17 cellular contexts compared by ENCODE assay signal in the genomic region with DNA sequence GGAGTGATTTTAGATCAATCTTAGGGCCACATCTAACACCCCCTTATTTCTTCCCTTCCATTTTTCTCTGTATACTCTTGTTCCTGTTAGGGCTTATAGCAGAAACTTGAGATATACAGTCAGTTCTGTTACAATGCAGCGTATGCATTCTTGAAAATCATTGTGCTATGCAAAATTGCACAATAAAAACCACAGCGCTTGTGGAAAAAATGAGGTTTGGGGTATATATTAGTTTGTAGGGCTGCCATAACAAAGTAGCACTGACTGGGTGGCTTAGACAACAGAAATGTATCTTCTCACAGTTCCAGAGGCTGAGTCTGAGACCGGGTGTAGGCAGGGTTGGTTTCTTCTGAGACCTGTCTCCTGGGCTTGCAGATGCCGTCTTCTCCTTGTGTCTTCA. TPM values are rescaled to one million over a fixed set of nuclear protein-coding genes. Genes with fewer than 3 reads are reported as not detected.
DNase-seq lines count a peak whose midpoint lies in the region; ATAC-seq and TF ChIP-seq lines count a peak whose summit lies in the region.
"Had no signal": no experiment of that assay in that cellular context is flagged by ENCODE, and none has a peak within 500 bp of the region (broad histone marks: within the 10 kb centered on the region; RNA-seq: fewer than 3 reads in every experiment).

No MANE protein-coding gene starts in this region.

- H2AFZ ChIP-seq in Karpas-422 (ENCODE audit: low read length) = no peak overlapping the region

- H3K9me2 ChIP-seq in Karpas-422 (replicated peaks; ENCODE audit: insufficient read depth, low read length) = no peaks in the 10 kb centered on the region

- H3K9ac ChIP-seq in adipocyte (ENCODE audit: low read length) = no peak overlapping the region
- no peak overlapping the region for H3K9ac ChIP-seq in Karpas-422 (ENCODE audit: low read length)

- H3K36me3 ChIP-seq in adipocyte (ENCODE audit: control insufficient read depth, insufficient read depth, low read length, severe bottlenecking) = no peaks in the 10 kb centered on the region
- no peaks in the 10 kb centered on the region for H3K36me3 ChIP-seq in Karpas-422 (ENCODE audit: insufficient read depth, low read length)
- H3K36me3 ChIP-seq: upper lobe of right lung had no signal

- H3K4me1 ChIP-seq in adipocyte (ENCODE audit: control insufficient read depth, insufficient read depth, low read length) (no peaks in the 10 kb centered on the region), Karpas-422 (ENCODE audit: low read length) (no peaks in the 10 kb centered on the region)

- H3K4me2 ChIP-seq in Karpas-422 (ENCODE audit: low read depth, low read length, poor library complexity, severe bottlenecking) = no peak overlapping the region

- DNase-seq in AG10803 (ENCODE audit: low read depth) (peak; percentile 43), adipocyte (ENCODE audit: low read depth) (peak; percentile 88), fibroblast of villous mesenchyme (ENCODE audit: low read depth) (peak; percentile 80), DMS153 (lab: John Stamatoyannopoulos, UW) (no peak), NCI-H1105 treated with DMSO at 0.1 percent for 48 hours (lab: John Stamatoyannopoulos, UW) (no peak), Karpas-422 (no peak)
- DNase-seq: activated CD4-positive, alpha-beta memory T cell treated with anti-CD3 and anti-CD28 coated beads, Interleukin-2, amount 10 ng/mL, durations not matched to agents 7 days and 5 days; activated T-cell treated with anti-CD3 and anti-CD28 coated beads, Interleukin-2, amount 50 U/mL, for 72 hours; caudate nucleus; CD4-positive, CD25-positive, alpha-beta regulatory T cell; DND-41; effector CD4-positive, alpha-beta T cell; NCI-H774; upper lobe of right lung had no signal

- peak; percentile 43; the same call in 1 of the 2 replicates for TF ChIP-seq EP300 in Ishikawa (IDR thresholded peaks at IDR 0.05; ENCODE audit: borderline replicate concordance)

- ATAC-seq in HG02870 (IDR thresholded peaks at IDR 0.05; ENCODE audit: unreplicated experiment) = no peak
- ATAC-seq: upper lobe of right lung had no signal

- no peak for TF ChIP-seq RAD21 in Ishikawa (IDR thresholded peaks at IDR 0.05; ENCODE audit: low read depth)

- H3K79me2 ChIP-seq in Karpas-422 (ENCODE audit: low read length) = no peaks in the 10 kb centered on the region

- no peak for TF ChIP-seq CTCF in AG10803 (conservative IDR thresholded peaks at IDR 0.05; ENCODE audit: low read length)
- no peak for TF ChIP-seq CTCF in fibroblast of villous mesenchyme (IDR thresholded peaks at IDR 0.05; ENCODE audit: insufficient read depth, low read depth, low read length)

- no peak overlapping the region for H3K27ac ChIP-seq in Karpas-422 (ENCODE audit: low read length)
- H3K27ac ChIP-seq: upper lobe of right lung, VCaP had no signal

- no peaks in the 10 kb centered on the region for H4K20me1 ChIP-seq in Karpas-422 (ENCODE audit: insufficient read depth, low read depth, low read length)

- no peaks in the 10 kb centered on the region for H3K9me3 ChIP-seq in adipocyte (ENCODE audit: control insufficient read depth, low read length)
- no peaks in the 10 kb centered on the region for H3K9me3 ChIP-seq in Karpas-422 (ENCODE audit: low read length)
- H3K9me3 ChIP-seq: upper lobe of right lung had no signal

- H3K4me3 ChIP-seq in AG10803 (ENCODE audit: low read length) = no peak overlapping the region
- no peak overlapping the region for H3K4me3 ChIP-seq in adipocyte (ENCODE audit: low read length)
- H3K4me3 ChIP-seq in fibroblast of villous mesenchyme (ENCODE audit: low read depth, low read length) = no peak overlapping the region
- H3K4me3 ChIP-seq in Karpas-422 (ENCODE audit: low read length) = no peak overlapping the region
- H3K4me3 ChIP-seq: upper lobe of right lung had no signal

- no peaks in the 10 kb centered on the region for H3K27me3 ChIP-seq in adipocyte (replicated peaks; ENCODE audit: control insufficient read depth, insufficient read depth, low read length)
- H3K27me3 ChIP-seq in Karpas-422 (ENCODE audit: low read length) = no peaks in the 10 kb centered on the region
- H3K27me3 ChIP-seq: upper lobe of right lung had no signal

TF ChIP-seq in Ishikawa, 13 proteins besides CTCF, POLR2A, EP300 and RAD21:
- TF ChIP-seq CEBPB (IDR thresholded peaks at IDR 0.05) = peak; percentile 97
- TF ChIP-seq TAF1 (IDR thresholded peaks at IDR 0.05; ENCODE audit: low read depth) = no peak
- no peak for TF ChIP-seq MAX (IDR thresholded peaks at IDR 0.05)
- TF ChIP-seq TEAD4 (IDR thresholded peaks at IDR 0.05) = peak; percentile 80
- no peak for TF ChIP-seq NFIC (IDR thresholded peaks at IDR 0.05)
- no peak for TF ChIP-seq EGR1 (IDR thresholded peaks at IDR 0.05)
- TF ChIP-seq, protein P1, sequence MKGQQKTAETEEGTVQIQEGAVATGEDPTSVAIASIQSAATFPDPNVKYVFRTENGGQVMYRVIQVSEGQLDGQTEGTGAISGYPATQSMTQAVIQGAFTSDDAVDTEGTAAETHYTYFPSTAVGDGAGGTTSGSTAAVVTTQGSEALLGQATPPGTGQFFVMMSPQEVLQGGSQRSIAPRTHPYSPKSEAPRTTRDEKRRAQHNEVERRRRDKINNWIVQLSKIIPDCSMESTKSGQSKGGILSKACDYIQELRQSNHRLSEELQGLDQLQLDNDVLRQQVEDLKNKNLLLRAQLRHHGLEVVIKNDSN (IDR thresholded peaks at IDR 0.05) = no peak
- no peak for TF ChIP-seq TCF12 (IDR thresholded peaks at IDR 0.05; ENCODE audit: low read depth)
- no peak for TF ChIP-seq ZBTB7A (IDR thresholded peaks at IDR 0.05; ENCODE audit: low read depth)
- TF ChIP-seq CREB1 (IDR thresholded peaks at IDR 0.05; ENCODE audit: low read depth) = no peak
- TF ChIP-seq, protein P2, sequence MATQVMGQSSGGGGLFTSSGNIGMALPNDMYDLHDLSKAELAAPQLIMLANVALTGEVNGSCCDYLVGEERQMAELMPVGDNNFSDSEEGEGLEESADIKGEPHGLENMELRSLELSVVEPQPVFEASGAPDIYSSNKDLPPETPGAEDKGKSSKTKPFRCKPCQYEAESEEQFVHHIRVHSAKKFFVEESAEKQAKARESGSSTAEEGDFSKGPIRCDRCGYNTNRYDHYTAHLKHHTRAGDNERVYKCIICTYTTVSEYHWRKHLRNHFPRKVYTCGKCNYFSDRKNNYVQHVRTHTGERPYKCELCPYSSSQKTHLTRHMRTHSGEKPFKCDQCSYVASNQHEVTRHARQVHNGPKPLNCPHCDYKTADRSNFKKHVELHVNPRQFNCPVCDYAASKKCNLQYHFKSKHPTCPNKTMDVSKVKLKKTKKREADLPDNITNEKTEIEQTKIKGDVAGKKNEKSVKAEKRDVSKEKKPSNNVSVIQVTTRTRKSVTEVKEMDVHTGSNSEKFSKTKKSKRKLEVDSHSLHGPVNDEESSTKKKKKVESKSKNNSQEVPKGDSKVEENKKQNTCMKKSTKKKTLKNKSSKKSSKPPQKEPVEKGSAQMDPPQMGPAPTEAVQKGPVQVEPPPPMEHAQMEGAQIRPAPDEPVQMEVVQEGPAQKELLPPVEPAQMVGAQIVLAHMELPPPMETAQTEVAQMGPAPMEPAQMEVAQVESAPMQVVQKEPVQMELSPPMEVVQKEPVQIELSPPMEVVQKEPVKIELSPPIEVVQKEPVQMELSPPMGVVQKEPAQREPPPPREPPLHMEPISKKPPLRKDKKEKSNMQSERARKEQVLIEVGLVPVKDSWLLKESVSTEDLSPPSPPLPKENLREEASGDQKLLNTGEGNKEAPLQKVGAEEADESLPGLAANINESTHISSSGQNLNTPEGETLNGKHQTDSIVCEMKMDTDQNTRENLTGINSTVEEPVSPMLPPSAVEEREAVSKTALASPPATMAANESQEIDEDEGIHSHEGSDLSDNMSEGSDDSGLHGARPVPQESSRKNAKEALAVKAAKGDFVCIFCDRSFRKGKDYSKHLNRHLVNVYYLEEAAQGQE (IDR thresholded peaks at IDR 0.05; ENCODE audit: low read depth) = no peak
- no peak for TF ChIP-seq YY1 (IDR thresholded peaks at IDR 0.05; ENCODE audit: low read depth)

RNA-seq across cellular contexts. Expression of gene WWC2, which starts 59.0 kb away (rescaled TPM):
- total RNA-seq in fibroblast of villous mesenchyme = 42.2 and 100 TPM in 2 replicates
- not detected in 2 replicates for total RNA-seq in Karpas-422 (2014; rRNA removed; shearing (Covaris generic); ENCODE audit: low replicate concordance)

Comparison
In these comparisons a context has a peak if more than half of its experiments do, and no peak if none do; other contexts are left out.
1. DNase-seq: peak in AG10803 (single experiment), adipocyte (single experiment) and fibroblast of villous mesenchyme (single experiment); none in DMS153 (single experiment), NCI-H1105 treated with DMSO at 0.1 percent for 48 hours (single experiment) and Karpas-422 (single experiment).
2. RNA of gene WWC2, which starts 59.0 kb away (total RNA-seq): 42.2 to 100 TPM in fibroblast of villous mesenchyme; not detected in Karpas-422; every median in the first group is over 10 times any median in the second.